Comparison of ENCODE assay signal across 24 cellular contexts in the genomic region with DNA sequence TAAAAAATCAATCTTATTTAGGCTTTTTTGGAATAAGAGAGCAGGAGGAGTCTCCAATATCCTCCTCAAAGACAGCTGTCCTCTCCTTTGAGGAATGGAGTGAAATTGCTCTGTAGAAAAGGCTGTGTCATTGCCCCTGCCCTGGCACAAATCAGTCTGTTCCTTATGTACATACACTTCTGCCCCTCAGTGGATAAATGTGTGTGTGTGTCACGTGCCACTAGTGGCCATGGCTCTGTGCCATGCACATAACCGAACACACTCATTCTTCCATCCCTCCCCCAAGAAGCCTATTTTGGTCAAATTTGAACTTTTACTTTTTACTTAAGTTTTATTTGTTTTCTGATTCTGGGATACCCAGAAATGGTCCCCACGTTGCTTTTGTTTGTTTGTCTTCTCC. TPM values are rescaled to one million over a fixed set of nuclear protein-coding genes. Genes with fewer than 3 reads are reported as not detected.
A peak's percentile ranks its signal among the peaks of the same experiment; 100 is the strongest.
DNase-seq lines count a peak whose midpoint lies in the region; ATAC-seq and TF ChIP-seq lines count a peak whose summit lies in the region.
"Had no signal": no experiment of that assay in that cellular context is flagged by ENCODE, and none has a peak within 500 bp of the region (broad histone marks: within the 10 kb centered on the region; RNA-seq: fewer than 3 reads in every experiment).

No MANE protein-coding gene starts in this region.

- H3K9me3 Mint-ChIP-seq in Caco-2 (ENCODE audit: unreplicated experiment), result no peaks in the 10 kb centered on the region
- H3K9me3 Mint-ChIP-seq in immature natural killer cell, result no peaks in the 10 kb centered on the region
- H3K9me3 Mint-ChIP-seq: activated CD4-positive, alpha-beta T cell treated with anti-CD3 and anti-CD28 coated beads, Interleukin-2, amount 10 ng/mL, durations not matched to agents 24 days and 14 days; activated naive CD4-positive, alpha-beta T cell treated with anti-CD3 and anti-CD28 coated beads, Interleukin-2, amount 50 U/mL, for 24 hours; H9; naive thymus-derived CD4-positive, alpha-beta T cell; stimulated activated naive B cell treated with anti-CD40 and anti-IgM and Interleukin-4, amounts not matched to agents 10 μg/mL and 1 μg/mL and 100 μg/mL, for 72 hours had no signal

- no peak overlapping the region for H3K4me3 ChIP-seq in Caco-2 (ENCODE audit: low read depth, low read length)
- no peak overlapping the region for H3K4me3 ChIP-seq in endocrine pancreas (ENCODE audit: control insufficient read depth, insufficient read depth, low read length)
- H3K4me3 ChIP-seq in left lung, result no peak overlapping the region
- H3K4me3 ChIP-seq: BLaER1 treated with 17β-estradiol and CSF1 and Interleukin-3, amounts not matched to agents 10 nM and 100 nM; thoracic aorta had no signal

- H3K9ac ChIP-seq in endocrine pancreas (ENCODE audit: control insufficient read depth, insufficient read depth, low read length), result peak overlapping the region; percentile 21
- H3K9ac ChIP-seq: BLaER1 treated with 17β-estradiol and CSF1 and Interleukin-3, amounts not matched to agents 10 nM and 100 nM had no signal

- intact Hi-C loops in Caco-2 (cut with micrococcal nuclease; ENCODE audit: unreplicated experiment), result no loop called here
- intact Hi-C loops in left lung (cut with DNase I), result no loop called here

- peaks cover 5% of the 10 kb centered on the region for H3K36me3 Mint-ChIP-seq in Caco-2 (ENCODE audit: insufficient read depth, unreplicated experiment)
- peaks cover 0 to 6% (median 0%) of the 10 kb centered on the region in 3 donors for H3K36me3 Mint-ChIP-seq in immature natural killer cell

- no peaks in the 10 kb centered on the region for H3K9me3 ChIP-seq in Caco-2
- no peaks in the 10 kb centered on the region for H3K9me3 ChIP-seq in endocrine pancreas (ENCODE audit: control insufficient read depth, low read length)
- H3K9me3 ChIP-seq in left lung, result no peaks in the 10 kb centered on the region
- H3K9me3 ChIP-seq: BLaER1 treated with 17β-estradiol and CSF1 and Interleukin-3, amounts not matched to agents 10 nM and 100 nM; thoracic aorta had no signal

- no peak for TF ChIP-seq CTCF in Caco-2 (IDR thresholded peaks at IDR 0.05; ENCODE audit: insufficient read depth in 1 of 2, low read depth in 1 of 2, low read length in 1 of 2, severe bottlenecking in 1 of 2, unreplicated experiment in 1 of 2)
- no peak for TF ChIP-seq CTCF in left lung (IDR thresholded peaks at IDR 0.05)

- H3K27me3 Mint-ChIP-seq in Caco-2 (ENCODE audit: insufficient read depth, unreplicated experiment) (no peaks in the 10 kb centered on the region), immature natural killer cell (ENCODE audit: low read depth in 3 of 3) (no peaks in the 10 kb centered on the region)
- H3K27me3 Mint-ChIP-seq: activated CD4-positive, alpha-beta T cell treated with anti-CD3 and anti-CD28 coated beads, Interleukin-2, amount 10 ng/mL, durations not matched to agents 24 days and 14 days; activated naive CD4-positive, alpha-beta T cell treated with anti-CD3 and anti-CD28 coated beads, Interleukin-2, amount 50 U/mL, for 24 hours; naive thymus-derived CD4-positive, alpha-beta T cell; stimulated activated naive B cell treated with anti-CD40 and anti-IgM and Interleukin-4, amounts not matched to agents 10 μg/mL and 1 μg/mL and 100 μg/mL, for 72 hours had no signal

- POLR2A ChIA-PET in Caco-2 (lab: Charles Lee), result no interaction called here

- H3K36me3 ChIP-seq in Caco-2 (ENCODE audit: control insufficient read depth, insufficient read depth, low read length) (no peaks in the 10 kb centered on the region), endocrine pancreas (ENCODE audit: control insufficient read depth, insufficient read depth, low read length) (no peaks in the 10 kb centered on the region), left lung (no peaks in the 10 kb centered on the region)
- H3K36me3 ChIP-seq: thoracic aorta, WERI-Rb-1 had no signal

- H3K27ac ChIP-seq in left lung, result no peak overlapping the region
- H3K27ac ChIP-seq: thoracic aorta, WERI-Rb-1 had no signal

- BruUV-seq in Caco-2 (replicated peaks; lab: Mats Ljungman, UMichigan), result no TSS peak

- H3K27me3 ChIP-seq in Caco-2 (replicated peaks; ENCODE audit: control insufficient read depth, insufficient read depth, low read length) (no peaks in the 10 kb centered on the region), endocrine pancreas (ENCODE audit: control insufficient read depth, insufficient read depth, low read length) (no peaks in the 10 kb centered on the region), left lung (no peaks in the 10 kb centered on the region)
- H3K27me3 ChIP-seq: BLaER1 treated with 17β-estradiol and CSF1 and Interleukin-3, amounts not matched to agents 10 nM and 100 nM had no signal

- CTCF ChIA-PET in Caco-2 (lab: Charles Lee), result no interaction called here

- H3K4me3 Mint-ChIP-seq in Caco-2 (ENCODE audit: unreplicated experiment), result no peak overlapping the region
- no peak overlapping the region for H3K4me3 Mint-ChIP-seq in immature natural killer cell
- H3K4me3 Mint-ChIP-seq: activated CD4-positive, alpha-beta T cell treated with anti-CD3 and anti-CD28 coated beads, Interleukin-2, amount 10 ng/mL, durations not matched to agents 24 days and 14 days; activated naive CD4-positive, alpha-beta T cell treated with anti-CD3 and anti-CD28 coated beads, Interleukin-2, amount 50 U/mL, for 24 hours; H9; naive thymus-derived CD4-positive, alpha-beta T cell; stimulated activated naive B cell treated with anti-CD40 and anti-IgM and Interleukin-4, amounts not matched to agents 10 μg/mL and 1 μg/mL and 100 μg/mL, for 72 hours had no signal

- peak; percentile 34 for ATAC-seq in left lung
- no peak for ATAC-seq in HG03342 (IDR thresholded peaks at IDR 0.05; ENCODE audit: unreplicated experiment)
- ATAC-seq: naive thymus-derived CD4-positive, alpha-beta T cell; stimulated activated naive B cell treated with anti-CD40 and anti-IgM and Interleukin-4, amounts not matched to agents 10 μg/mL and 1 μg/mL and 100 μg/mL, for 72 hours had no signal

- H3K4me1 ChIP-seq in Caco-2 (peaks cover 26% of the 10 kb centered on the region), endocrine pancreas (ENCODE audit: control insufficient read depth, insufficient read depth, low read length) (peaks cover 4% of the 10 kb centered on the region), left lung (peaks cover 0 to 31% of the 10 kb centered on the region in 2 donors)

- H3K27ac Mint-ChIP-seq in Caco-2 (ENCODE audit: unreplicated experiment) (peak overlapping the region; percentile 27), immature natural killer cell (no peak overlapping the region)
- H3K27ac Mint-ChIP-seq: activated CD4-positive, alpha-beta T cell treated with anti-CD3 and anti-CD28 coated beads, Interleukin-2, amount 10 ng/mL, durations not matched to agents 24 days and 14 days; activated naive CD4-positive, alpha-beta T cell treated with anti-CD3 and anti-CD28 coated beads, Interleukin-2, amount 50 U/mL, for 24 hours; naive thymus-derived CD4-positive, alpha-beta T cell; stimulated activated naive B cell treated with anti-CD40 and anti-IgM and Interleukin-4, amounts not matched to agents 10 μg/mL and 1 μg/mL and 100 μg/mL, for 72 hours had no signal

- H3K4me1 Mint-ChIP-seq in Caco-2 (ENCODE audit: low read depth, unreplicated experiment), result peaks cover 22% of the 10 kb centered on the region
- H3K4me1 Mint-ChIP-seq in immature natural killer cell, result peaks cover 0 to 10% of the 10 kb centered on the region in 2 donors
- H3K4me1 Mint-ChIP-seq: activated CD4-positive, alpha-beta T cell treated with anti-CD3 and anti-CD28 coated beads, Interleukin-2, amount 10 ng/mL, durations not matched to agents 24 days and 14 days; activated naive CD4-positive, alpha-beta T cell treated with anti-CD3 and anti-CD28 coated beads, Interleukin-2, amount 50 U/mL, for 24 hours had no signal

- DNase-seq in Caco-2 (no peak), NCI-H2029 treated with DMSO at 0.1 percent for 48 hours (lab: John Stamatoyannopoulos, UW) (peak; percentile 20), left lung (no peak), immature natural killer cell (no peak), NCI-H1694 treated with DMSO at 0.1 percent for 48 hours (lab: John Stamatoyannopoulos, UW) (no peak), NCI-H1417 (lab: John Stamatoyannopoulos, UW) (no peak)
- DNase-seq: activated CD4-positive, alpha-beta T cell treated with anti-CD3 and anti-CD28 coated beads, Interleukin-2, amount 10 ng/mL, durations not matched to agents 24 days and 14 days; aorta; Calu3; caudate nucleus; H9; kidney glomerular epithelial cell; mesendoderm; naive thymus-derived CD4-positive, alpha-beta T cell; NCI-H1105 treated with DMSO at 0.1 percent for 48 hours; NCI-H510A treated with DMSO at 0.1 percent for 48 hours; stimulated activated CD4-positive, alpha-beta T cell treated with anti-CD3 and anti-CD28 coated beads, Interleukin-4, amount 100 ng/mL, for 1 hour; stimulated activated naive B cell treated with anti-CD40 and anti-IgM and Interleukin-4, amounts not matched to agents 10 μg/mL and 1 μg/mL and 100 μg/mL, for 72 hours; WERI-Rb-1 had no signal

RNA-seq across cellular contexts. Expression of a gene that starts 49.2 kb away (rescaled TPM):
- total RNA-seq in Caco-2 (2022) (24.0 and 25.9 TPM in 2 replicates), left lung (10 to 100 TPM; 28.7 to 45.4 TPM)
- polyA plus RNA-seq in immature natural killer cell, result 1 to 10 TPM; 1.3 to 4.3 (median 1.6) TPM

RNA-seq across cellular contexts. Expression of a gene that starts 50.4 kb away (rescaled TPM):
- total RNA-seq in Caco-2 (2022) (26.2 and 28.3 TPM in 2 replicates), left lung (10 to 100 TPM; 22.6 to 23.9 TPM)
- 10 to 100 TPM; 15.8 to 20.5 (median 20.4) TPM for polyA plus RNA-seq in immature natural killer cell
